Comparison of ENCODE assay signal across 17 cellular contexts in the genomic region with DNA sequence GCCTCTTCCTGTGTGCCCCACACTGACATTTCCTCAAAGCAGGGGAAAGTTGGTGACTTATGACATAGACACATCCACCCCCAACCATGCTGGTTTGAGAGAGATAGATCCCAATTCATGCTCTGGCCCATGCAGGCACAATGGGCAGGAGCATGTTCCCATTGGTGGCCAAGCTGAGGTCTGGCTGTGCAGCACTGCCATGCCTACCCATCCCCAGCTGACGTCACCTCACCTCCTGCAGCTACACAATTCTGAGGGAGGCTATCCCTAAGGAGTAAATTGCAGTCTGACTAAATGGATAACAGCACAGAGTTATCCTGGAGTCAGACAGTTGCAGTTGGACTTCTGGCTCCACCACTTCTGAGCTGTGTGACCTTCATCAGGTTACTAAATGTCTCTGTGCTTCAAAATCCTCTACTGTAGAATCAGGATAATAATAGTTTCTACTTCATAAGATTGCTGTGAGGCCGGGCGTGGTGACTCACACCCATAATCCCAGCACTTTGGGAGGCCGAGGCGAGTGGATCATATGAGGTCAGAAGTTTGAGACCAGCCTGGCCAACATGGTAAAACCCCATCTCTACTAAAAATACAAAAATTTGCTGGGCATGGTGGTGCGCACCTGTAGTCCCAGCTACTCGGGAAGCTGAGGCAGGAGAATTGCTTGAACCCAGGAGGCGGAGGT.
"Had no signal": no experiment of that assay in that cellular context is flagged by ENCODE, and none has a peak within 500 bp of the region (broad histone marks: within the 10 kb centered on the region; RNA-seq: fewer than 3 reads in every experiment).

No MANE protein-coding gene starts in this region.

- H3K27me3 ChIP-seq: colonic mucosa, suprapubic skin, upper lobe of left lung, uterus had no signal

- H3K4me1 ChIP-seq: colonic mucosa, uterus had no signal

- H3K27ac ChIP-seq: colonic mucosa, heart right ventricle, suprapubic skin, tibial artery, upper lobe of left lung, uterus had no signal

- ATAC-seq: left lobe of liver; mucosa of descending colon; natural killer cell; stimulated activated effector memory CD8-positive, alpha-beta T cell treated with anti-CD3 and anti-CD28 coated beads, Interleukin-12 subunit alpha, Interleukin-12 subunit beta, amount 100 ng/mL, for 72 hours; stimulated activated naive CD8-positive, alpha-beta T cell treated with anti-CD3 and anti-CD28 coated beads, Interleukin-15, Interleukin-2, amounts not matched to agents 100 U/mL and 50 U/mL, for 24 hours had no signal

- DNase-seq: colonic mucosa; effector CD4-positive, alpha-beta T cell; heart right ventricle; hypothalamus; mammary epithelial cell; mucosa of descending colon; natural killer cell; stimulated activated CD4-positive, alpha-beta T cell treated with anti-CD3 and anti-CD28 coated beads, Interleukin-4, amount 100 ng/mL, for 1 hour; stimulated activated CD8-positive, alpha-beta memory T cell treated with anti-CD3 and anti-CD28 coated beads, Interleukin-4, amount 100 ng/mL, for 48 hours; stimulated activated naive CD8-positive, alpha-beta T cell treated with anti-CD3 and anti-CD28 coated beads, Interleukin-15, Interleukin-2, amounts not matched to agents 100 U/mL and 50 U/mL, for 24 hours; tibial artery; upper lobe of left lung; uterus had no signal

- H3K36me3 ChIP-seq: colonic mucosa, heart right ventricle, suprapubic skin, tibial artery, upper lobe of left lung, uterus had no signal

- H3K9me3 ChIP-seq: colonic mucosa, heart right ventricle, mucosa of descending colon, suprapubic skin, upper lobe of left lung, uterus had no signal

- H3K4me3 ChIP-seq: colonic mucosa, heart right ventricle, mucosa of descending colon, smooth muscle cell, suprapubic skin, tibial artery, upper lobe of left lung, uterus had no signal
